In the genomic region with DNA sequence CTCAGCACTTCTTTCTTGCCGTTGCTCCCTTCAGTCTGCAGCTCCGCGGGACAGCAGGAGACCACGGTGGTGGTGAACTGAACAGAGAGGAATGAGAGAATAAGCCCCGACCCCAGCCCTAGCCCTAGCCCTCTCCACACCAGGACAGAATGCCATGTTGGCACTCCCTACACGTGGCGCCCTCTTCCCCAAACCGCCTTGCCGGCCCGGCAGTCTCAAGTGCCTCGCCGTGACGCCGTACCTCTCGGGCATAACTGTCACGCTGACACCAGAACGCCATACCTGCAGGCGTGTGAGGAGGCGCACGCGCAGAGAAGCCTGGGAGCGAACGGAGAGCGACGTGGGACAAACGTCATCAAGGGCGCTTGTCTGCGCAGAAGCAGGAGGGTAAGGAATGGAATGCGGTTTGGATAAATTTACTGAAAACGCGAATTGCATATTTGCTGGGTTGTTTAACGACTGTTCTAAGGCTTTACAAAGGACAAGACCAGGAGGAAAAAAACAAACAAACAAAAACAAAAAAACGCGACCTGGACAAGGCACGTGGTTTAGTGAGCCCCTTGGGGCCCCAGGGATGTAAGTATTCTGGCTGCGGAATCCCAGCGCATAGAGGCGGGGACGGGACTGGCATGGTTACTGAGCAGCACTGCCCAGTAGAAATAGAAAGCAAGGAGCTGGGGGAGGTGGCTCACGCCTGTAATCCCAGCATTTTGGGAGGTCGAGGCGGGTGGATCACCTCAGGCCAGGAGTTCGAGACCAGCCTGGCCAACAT, we compare ENCODE assay signal across 1 cellular context.
TF ChIP-seq lines count a peak whose summit lies in the region.

A gene with protein sequence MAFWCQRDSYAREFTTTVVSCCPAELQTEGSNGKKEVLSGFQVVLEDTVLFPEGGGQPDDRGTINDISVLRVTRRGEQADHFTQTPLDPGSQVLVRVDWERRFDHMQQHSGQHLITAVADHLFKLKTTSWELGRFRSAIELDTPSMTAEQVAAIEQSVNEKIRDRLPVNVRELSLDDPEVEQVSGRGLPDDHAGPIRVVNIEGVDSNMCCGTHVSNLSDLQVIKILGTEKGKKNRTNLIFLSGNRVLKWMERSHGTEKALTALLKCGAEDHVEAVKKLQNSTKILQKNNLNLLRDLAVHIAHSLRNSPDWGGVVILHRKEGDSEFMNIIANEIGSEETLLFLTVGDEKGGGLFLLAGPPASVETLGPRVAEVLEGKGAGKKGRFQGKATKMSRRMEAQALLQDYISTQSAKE (minus strand): TSS at position 294 of the 772 bp plus-strand sequence. CDS start 14 bp downstream, at position 280.

TF ChIP-seq in GM12878, 131 proteins besides CTCF, POLR2A, EP300 and RAD21 (continued from another document and continues in another):
- TF ChIP-seq NR2C1 (IDR thresholded peaks at IDR 0.05): peak; percentile 24; the same call in 1 of the 2 replicates
- TF ChIP-seq, protein P1, sequence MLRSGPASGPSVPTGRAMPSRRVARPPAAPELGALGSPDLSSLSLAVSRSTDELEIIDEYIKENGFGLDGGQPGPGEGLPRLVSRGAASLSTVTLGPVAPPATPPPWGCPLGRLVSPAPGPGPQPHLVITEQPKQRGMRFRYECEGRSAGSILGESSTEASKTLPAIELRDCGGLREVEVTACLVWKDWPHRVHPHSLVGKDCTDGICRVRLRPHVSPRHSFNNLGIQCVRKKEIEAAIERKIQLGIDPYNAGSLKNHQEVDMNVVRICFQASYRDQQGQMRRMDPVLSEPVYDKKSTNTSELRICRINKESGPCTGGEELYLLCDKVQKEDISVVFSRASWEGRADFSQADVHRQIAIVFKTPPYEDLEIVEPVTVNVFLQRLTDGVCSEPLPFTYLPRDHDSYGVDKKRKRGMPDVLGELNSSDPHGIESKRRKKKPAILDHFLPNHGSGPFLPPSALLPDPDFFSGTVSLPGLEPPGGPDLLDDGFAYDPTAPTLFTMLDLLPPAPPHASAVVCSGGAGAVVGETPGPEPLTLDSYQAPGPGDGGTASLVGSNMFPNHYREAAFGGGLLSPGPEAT (IDR thresholded peaks at IDR 0.05; ENCODE audit: low read depth): peak; percentile 98
- TF ChIP-seq STAT1 (conservative IDR thresholded peaks at IDR 0.05): 0 out of 2 replicates have a peak, but pooled peaks have one; percentile 51
- peak; percentile 52 for TF ChIP-seq HCFC1 (IDR thresholded peaks at IDR 0.05; ENCODE audit: low read length)
- TF ChIP-seq CBFB (IDR thresholded peaks at IDR 0.05; ENCODE audit: low read depth): peak; percentile 87
- TF ChIP-seq, protein P2, sequence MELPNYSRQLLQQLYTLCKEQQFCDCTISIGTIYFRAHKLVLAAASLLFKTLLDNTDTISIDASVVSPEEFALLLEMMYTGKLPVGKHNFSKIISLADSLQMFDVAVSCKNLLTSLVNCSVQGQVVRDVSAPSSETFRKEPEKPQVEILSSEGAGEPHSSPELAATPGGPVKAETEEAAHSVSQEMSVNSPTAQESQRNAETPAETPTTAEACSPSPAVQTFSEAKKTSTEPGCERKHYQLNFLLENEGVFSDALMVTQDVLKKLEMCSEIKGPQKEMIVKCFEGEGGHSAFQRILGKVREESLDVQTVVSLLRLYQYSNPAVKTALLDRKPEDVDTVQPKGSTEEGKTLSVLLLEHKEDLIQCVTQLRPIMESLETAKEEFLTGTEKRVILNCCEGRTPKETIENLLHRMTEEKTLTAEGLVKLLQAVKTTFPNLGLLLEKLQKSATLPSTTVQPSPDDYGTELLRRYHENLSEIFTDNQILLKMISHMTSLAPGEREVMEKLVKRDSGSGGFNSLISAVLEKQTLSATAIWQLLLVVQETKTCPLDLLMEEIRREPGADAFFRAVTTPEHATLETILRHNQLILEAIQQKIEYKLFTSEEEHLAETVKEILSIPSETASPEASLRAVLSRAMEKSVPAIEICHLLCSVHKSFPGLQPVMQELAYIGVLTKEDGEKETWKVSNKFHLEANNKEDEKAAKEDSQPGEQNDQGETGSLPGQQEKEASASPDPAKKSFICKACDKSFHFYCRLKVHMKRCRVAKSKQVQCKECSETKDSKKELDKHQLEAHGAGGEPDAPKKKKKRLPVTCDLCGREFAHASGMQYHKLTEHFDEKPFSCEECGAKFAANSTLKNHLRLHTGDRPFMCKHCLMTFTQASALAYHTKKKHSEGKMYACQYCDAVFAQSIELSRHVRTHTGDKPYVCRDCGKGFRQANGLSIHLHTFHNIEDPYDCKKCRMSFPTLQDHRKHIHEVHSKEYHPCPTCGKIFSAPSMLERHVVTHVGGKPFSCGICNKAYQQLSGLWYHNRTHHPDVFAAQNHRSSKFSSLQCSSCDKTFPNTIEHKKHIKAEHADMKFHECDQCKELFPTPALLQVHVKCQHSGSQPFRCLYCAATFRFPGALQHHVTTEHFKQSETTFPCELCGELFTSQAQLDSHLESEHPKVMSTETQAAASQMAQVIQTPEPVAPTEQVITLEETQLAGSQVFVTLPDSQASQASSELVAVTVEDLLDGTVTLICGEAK (IDR thresholded peaks at IDR 0.05; ENCODE audit: borderline replicate concordance): peak; percentile 41; the same call in 1 of the 2 replicates
- TF ChIP-seq BHLHE40 (IDR thresholded peaks at IDR 0.05; ENCODE audit: borderline replicate concordance in 1 of 2, low read depth in 2 of 2, low read length in 1 of 2): peak; percentile 50 to 81; a peak in 3 of 4 replicates
- TF ChIP-seq RB1 (IDR thresholded peaks at IDR 0.05; ENCODE audit: borderline replicate concordance): peak; percentile 59; the same call in 1 of the 2 replicates
- TF ChIP-seq ZNF622 (IDR thresholded peaks at IDR 0.05): no peak
- TF ChIP-seq NRF1 (conservative IDR thresholded peaks at IDR 0.05; ENCODE audit: low read depth, low read length): peak; percentile 85
- TF ChIP-seq, protein P3, sequence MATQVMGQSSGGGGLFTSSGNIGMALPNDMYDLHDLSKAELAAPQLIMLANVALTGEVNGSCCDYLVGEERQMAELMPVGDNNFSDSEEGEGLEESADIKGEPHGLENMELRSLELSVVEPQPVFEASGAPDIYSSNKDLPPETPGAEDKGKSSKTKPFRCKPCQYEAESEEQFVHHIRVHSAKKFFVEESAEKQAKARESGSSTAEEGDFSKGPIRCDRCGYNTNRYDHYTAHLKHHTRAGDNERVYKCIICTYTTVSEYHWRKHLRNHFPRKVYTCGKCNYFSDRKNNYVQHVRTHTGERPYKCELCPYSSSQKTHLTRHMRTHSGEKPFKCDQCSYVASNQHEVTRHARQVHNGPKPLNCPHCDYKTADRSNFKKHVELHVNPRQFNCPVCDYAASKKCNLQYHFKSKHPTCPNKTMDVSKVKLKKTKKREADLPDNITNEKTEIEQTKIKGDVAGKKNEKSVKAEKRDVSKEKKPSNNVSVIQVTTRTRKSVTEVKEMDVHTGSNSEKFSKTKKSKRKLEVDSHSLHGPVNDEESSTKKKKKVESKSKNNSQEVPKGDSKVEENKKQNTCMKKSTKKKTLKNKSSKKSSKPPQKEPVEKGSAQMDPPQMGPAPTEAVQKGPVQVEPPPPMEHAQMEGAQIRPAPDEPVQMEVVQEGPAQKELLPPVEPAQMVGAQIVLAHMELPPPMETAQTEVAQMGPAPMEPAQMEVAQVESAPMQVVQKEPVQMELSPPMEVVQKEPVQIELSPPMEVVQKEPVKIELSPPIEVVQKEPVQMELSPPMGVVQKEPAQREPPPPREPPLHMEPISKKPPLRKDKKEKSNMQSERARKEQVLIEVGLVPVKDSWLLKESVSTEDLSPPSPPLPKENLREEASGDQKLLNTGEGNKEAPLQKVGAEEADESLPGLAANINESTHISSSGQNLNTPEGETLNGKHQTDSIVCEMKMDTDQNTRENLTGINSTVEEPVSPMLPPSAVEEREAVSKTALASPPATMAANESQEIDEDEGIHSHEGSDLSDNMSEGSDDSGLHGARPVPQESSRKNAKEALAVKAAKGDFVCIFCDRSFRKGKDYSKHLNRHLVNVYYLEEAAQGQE (IDR thresholded peaks at IDR 0.05; ENCODE audit: low read depth, low read length): no peak
- peak; percentile 44 for TF ChIP-seq MEF2B (IDR thresholded peaks at IDR 0.05; ENCODE audit: partially characterized antibody, poor library complexity, severe bottlenecking)
- TF ChIP-seq MXI1 (IDR thresholded peaks at IDR 0.05; ENCODE audit: low read depth, low read length): peak; percentile 97
- TF ChIP-seq IKZF1 (conservative IDR thresholded peaks at IDR 0.05): peak; percentile 81
- no peak for TF ChIP-seq FOS (IDR thresholded peaks at IDR 0.05; ENCODE audit: borderline replicate concordance, extremely low read depth, insufficient read length)
- TF ChIP-seq BCL11A (IDR thresholded peaks at IDR 0.05; ENCODE audit: low read depth, low read length): no peak
- TF ChIP-seq ATF7 (IDR thresholded peaks at IDR 0.05; ENCODE audit: low read depth): peak; percentile 58
- TF ChIP-seq RBBP5 (conservative IDR thresholded peaks at IDR 0.05): no peak
- TF ChIP-seq RUNX3 (IDR thresholded peaks at IDR 0.05; ENCODE audit: low read length): peak; percentile 85
- TF ChIP-seq MYC (IDR thresholded peaks at IDR 0.05; ENCODE audit: insufficient read depth, insufficient read length, insufficient replicate concordance, low read length, severe bottlenecking): peak; percentile 74
- TF ChIP-seq GATAD2B (conservative IDR thresholded peaks at IDR 0.05; ENCODE audit: low read depth): no peak; the same call in 1 of the 2 replicates
- peak; percentile 29 for TF ChIP-seq SIX5 (IDR thresholded peaks at IDR 0.05; ENCODE audit: low read depth, low read length, severe bottlenecking)
- TF ChIP-seq POLR2AphosphoS2 (IDR thresholded peaks at IDR 0.05; ENCODE audit: low read depth, low read length): peak; percentile 86
- peak; percentile 86 for TF ChIP-seq PML (IDR thresholded peaks at IDR 0.05; ENCODE audit: low read length)
- peak; percentile 68; the same call in 1 of the 2 replicates for TF ChIP-seq TAF1 (IDR thresholded peaks at IDR 0.05; ENCODE audit: borderline replicate concordance, low read depth, low read length)
- peak; percentile 69; the same call in 1 of the 2 replicates for TF ChIP-seq BACH1 (IDR thresholded peaks at IDR 0.05; ENCODE audit: borderline replicate concordance)
- TF ChIP-seq, protein P4, sequence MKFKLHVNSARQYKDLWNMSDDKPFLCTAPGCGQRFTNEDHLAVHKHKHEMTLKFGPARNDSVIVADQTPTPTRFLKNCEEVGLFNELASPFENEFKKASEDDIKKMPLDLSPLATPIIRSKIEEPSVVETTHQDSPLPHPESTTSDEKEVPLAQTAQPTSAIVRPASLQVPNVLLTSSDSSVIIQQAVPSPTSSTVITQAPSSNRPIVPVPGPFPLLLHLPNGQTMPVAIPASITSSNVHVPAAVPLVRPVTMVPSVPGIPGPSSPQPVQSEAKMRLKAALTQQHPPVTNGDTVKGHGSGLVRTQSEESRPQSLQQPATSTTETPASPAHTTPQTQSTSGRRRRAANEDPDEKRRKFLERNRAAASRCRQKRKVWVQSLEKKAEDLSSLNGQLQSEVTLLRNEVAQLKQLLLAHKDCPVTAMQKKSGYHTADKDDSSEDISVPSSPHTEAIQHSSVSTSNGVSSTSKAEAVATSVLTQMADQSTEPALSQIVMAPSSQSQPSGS (IDR thresholded peaks at IDR 0.05; ENCODE audit: low read length): no peak
- TF ChIP-seq, protein P5, sequence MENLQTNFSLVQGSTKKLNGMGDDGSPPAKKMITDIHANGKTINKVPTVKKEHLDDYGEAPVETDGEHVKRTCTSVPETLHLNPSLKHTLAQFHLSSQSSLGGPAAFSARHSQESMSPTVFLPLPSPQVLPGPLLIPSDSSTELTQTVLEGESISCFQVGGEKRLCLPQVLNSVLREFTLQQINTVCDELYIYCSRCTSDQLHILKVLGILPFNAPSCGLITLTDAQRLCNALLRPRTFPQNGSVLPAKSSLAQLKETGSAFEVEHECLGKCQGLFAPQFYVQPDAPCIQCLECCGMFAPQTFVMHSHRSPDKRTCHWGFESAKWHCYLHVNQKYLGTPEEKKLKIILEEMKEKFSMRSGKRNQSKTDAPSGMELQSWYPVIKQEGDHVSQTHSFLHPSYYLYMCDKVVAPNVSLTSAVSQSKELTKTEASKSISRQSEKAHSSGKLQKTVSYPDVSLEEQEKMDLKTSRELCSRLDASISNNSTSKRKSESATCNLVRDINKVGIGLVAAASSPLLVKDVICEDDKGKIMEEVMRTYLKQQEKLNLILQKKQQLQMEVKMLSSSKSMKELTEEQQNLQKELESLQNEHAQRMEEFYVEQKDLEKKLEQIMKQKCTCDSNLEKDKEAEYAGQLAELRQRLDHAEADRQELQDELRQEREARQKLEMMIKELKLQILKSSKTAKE (IDR thresholded peaks at IDR 0.05; ENCODE audit: low read depth, poor library complexity, severe bottlenecking): peak; percentile 10
- TF ChIP-seq CREB1 (IDR thresholded peaks at IDR 0.05; ENCODE audit: low read depth): peak; percentile 97
- TF ChIP-seq LARP7 (IDR thresholded peaks at IDR 0.05): peak; percentile 42; the same call in 1 of the 2 replicates
- TF ChIP-seq ZNF207 (IDR thresholded peaks at IDR 0.05; ENCODE audit: borderline replicate concordance): peak; percentile 79; the same call in 1 of the 2 replicates
- no peak for TF ChIP-seq RCOR1 (conservative IDR thresholded peaks at IDR 0.05; ENCODE audit: low read depth, low read length)
- no peak for TF ChIP-seq WRNIP1 (IDR thresholded peaks at IDR 0.05; ENCODE audit: borderline replicate concordance, low read depth, low read length)
- TF ChIP-seq NBN (IDR thresholded peaks at IDR 0.05): peak; percentile 82; the same call in 1 of the 2 replicates
- TF ChIP-seq IKZF2 (IDR thresholded peaks at IDR 0.05): peak; percentile 23 to 61; a peak in 2 of 4 replicates
- TF ChIP-seq, protein P6, sequence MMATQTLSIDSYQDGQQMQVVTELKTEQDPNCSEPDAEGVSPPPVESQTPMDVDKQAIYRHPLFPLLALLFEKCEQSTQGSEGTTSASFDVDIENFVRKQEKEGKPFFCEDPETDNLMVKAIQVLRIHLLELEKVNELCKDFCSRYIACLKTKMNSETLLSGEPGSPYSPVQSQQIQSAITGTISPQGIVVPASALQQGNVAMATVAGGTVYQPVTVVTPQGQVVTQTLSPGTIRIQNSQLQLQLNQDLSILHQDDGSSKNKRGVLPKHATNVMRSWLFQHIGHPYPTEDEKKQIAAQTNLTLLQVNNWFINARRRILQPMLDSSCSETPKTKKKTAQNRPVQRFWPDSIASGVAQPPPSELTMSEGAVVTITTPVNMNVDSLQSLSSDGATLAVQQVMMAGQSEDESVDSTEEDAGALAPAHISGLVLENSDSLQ (IDR thresholded peaks at IDR 0.05): peak; percentile 83
- 0 out of 4 replicates have a peak, but pooled peaks of 1 of the 2 experiments have one; percentile 10 for TF ChIP-seq SRF (IDR thresholded peaks at IDR 0.05; ENCODE audit: low read depth in 2 of 2, low read length in 2 of 2)
- TF ChIP-seq SMARCA5 (IDR thresholded peaks at IDR 0.05): peak; percentile 5; the same call in 1 of the 2 replicates
- TF ChIP-seq, protein P7, sequence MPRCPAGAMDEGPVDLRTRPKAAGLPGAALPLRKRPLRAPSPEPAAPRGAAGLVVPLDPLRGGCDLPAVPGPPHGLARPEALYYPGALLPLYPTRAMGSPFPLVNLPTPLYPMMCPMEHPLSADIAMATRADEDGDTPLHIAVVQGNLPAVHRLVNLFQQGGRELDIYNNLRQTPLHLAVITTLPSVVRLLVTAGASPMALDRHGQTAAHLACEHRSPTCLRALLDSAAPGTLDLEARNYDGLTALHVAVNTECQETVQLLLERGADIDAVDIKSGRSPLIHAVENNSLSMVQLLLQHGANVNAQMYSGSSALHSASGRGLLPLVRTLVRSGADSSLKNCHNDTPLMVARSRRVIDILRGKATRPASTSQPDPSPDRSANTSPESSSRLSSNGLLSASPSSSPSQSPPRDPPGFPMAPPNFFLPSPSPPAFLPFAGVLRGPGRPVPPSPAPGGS (IDR thresholded peaks at IDR 0.05; ENCODE audit: borderline replicate concordance, insufficient read depth, low read depth, low read length, poor library complexity, severe bottlenecking): no peak
- TF ChIP-seq ZNF217 (IDR thresholded peaks at IDR 0.05): peak; percentile 68; the same call in 1 of the 2 replicates
